In the genomic region with DNA sequence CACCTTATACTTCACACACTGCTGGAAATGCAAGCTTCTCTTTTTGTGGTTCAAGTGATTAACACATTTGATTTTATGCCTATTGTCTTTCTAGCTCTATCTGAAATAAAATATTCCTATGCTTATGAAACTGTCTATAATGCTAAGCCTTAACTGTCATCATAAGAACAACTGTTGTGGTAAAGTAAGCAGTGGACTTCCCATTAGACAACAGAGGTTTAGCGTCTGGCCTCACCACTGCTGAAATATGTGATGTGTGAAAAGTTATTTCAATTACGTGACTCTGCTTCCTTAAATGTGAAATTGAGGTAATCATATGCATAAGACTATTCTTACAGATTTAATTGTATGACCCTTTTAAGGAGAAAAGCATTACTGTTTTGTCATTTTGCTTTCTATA, we compare ENCODE assay signal across 37 cellular contexts.
"Had no signal": no experiment of that assay in that cellular context is flagged by ENCODE, and none has a peak within 500 bp of the region (broad histone marks: within the 10 kb centered on the region; RNA-seq: fewer than 3 reads in every experiment).

No MANE protein-coding gene starts in this region.

- H3K36me3 Mint-ChIP-seq: activated CD4-positive, alpha-beta memory T cell treated with anti-CD3 and anti-CD28 coated beads for 36 hours; activated naive CD4-positive, alpha-beta T cell treated with anti-CD3 and anti-CD28 coated beads, Interleukin-2, amount 50 U/mL, for 72 hours had no signal

- H3K4me1 Mint-ChIP-seq: activated B cell treated with CpG ODN at 0.5 μM for 24 hours; activated CD4-positive, alpha-beta T cell treated with anti-CD3 and anti-CD28 coated beads, Interleukin-2, amount 10 ng/mL, durations not matched to agents 24 days and 14 days; activated naive CD8-positive, alpha-beta T cell treated with anti-CD3 and anti-CD28 coated beads for 36 hours; activated T-helper 17 cell treated with anti-CD3 and anti-CD28 coated beads, Interleukin-2, amount 50 U/mL, for 72 hours had no signal

- FAIRE-seq: astrocyte, TTC549 had no signal

- DNase-seq: activated B cell treated with CpG ODN at 0.5 μM for 24 hours; activated CD4-positive, alpha-beta memory T cell treated with anti-CD3 and anti-CD28 coated beads for 36 hours; activated CD4-positive, alpha-beta T cell treated with anti-CD3 and anti-CD28 coated beads for 4 hours; activated CD4-positive, alpha-beta T cell treated with anti-CD3 and anti-CD28 coated beads, Interleukin-2, amount 10 ng/mL, durations not matched to agents 24 days and 14 days; activated CD4-positive, alpha-beta T cell treated with anti-CD3 and anti-CD28 coated beads, Interleukin-2, amount 50 U/mL, for 1 hour; activated CD4-positive, alpha-beta T cell treated with anti-CD3 and anti-CD28 coated beads, Interleukin-2, amount 50 U/mL, for 4 hours; activated CD4-positive, CD25-positive, alpha-beta regulatory T cell treated with anti-CD3 and anti-CD28 coated beads, Interleukin-2, amount 50 U/mL, for 72 hours; activated CD8-positive, alpha-beta memory T cell treated with anti-CD3 and anti-CD28 coated beads, Interleukin-2, amount 50 U/mL, for 4 hours; activated CD8-positive, alpha-beta T cell treated with anti-CD3 and anti-CD28 coated beads for 36 hours; activated effector memory CD4-positive, alpha-beta T cell treated with anti-CD3 and anti-CD28 coated beads, Interleukin-2, amount 50 U/mL, for 16 hours; activated gamma-delta T cell treated with Interleukin-2 at 50 U/mL for 16 hours; activated naive CD4-positive, alpha-beta T cell; activated naive CD4-positive, alpha-beta T cell treated with anti-CD3 and anti-CD28 coated beads for 36 hours; activated naive CD4-positive, alpha-beta T cell treated with anti-CD3 and anti-CD28 coated beads, Interleukin-2, amount 50 U/mL, for 16 hours; activated naive CD8-positive, alpha-beta T cell treated with anti-CD3 and anti-CD28 coated beads for 36 hours; activated T-cell treated with anti-CD3 and anti-CD28 coated beads for 4 hours; activated T-cell treated with anti-CD3 and anti-CD28 coated beads, Interleukin-2, amount 50 U/mL, for 1 hour; activated T-cell treated with anti-CD3 and anti-CD28 coated beads, Interleukin-2, amount 50 U/mL, for 4 hours; activated T-cell treated with anti-CD3 and anti-CD28 coated beads, Interleukin-2, amount 50 U/mL, for 72 hours; adrenal gland; amniotic stem cell; aorta; body of pancreas; brain microvascular endothelial cell; central memory CD4-positive, alpha-beta T cell; T-helper 1 cell; T-helper 2 cell; T-helper 9 cell had no signal

- H3K4me3 ChIP-seq: adrenal gland, body of pancreas, breast epithelium had no signal

- H3K4me1 ChIP-seq: adrenal gland, body of pancreas, breast epithelium had no signal

- H3K9me3 ChIP-seq: adrenal gland, body of pancreas, breast epithelium had no signal

- H3K36me3 ChIP-seq: adrenal gland, brain microvascular endothelial cell, breast epithelium had no signal

- ATAC-seq: activated CD8-positive, alpha-beta T cell treated with anti-CD3 and anti-CD28 coated beads for 36 hours; activated naive CD4-positive, alpha-beta T cell treated with anti-CD3 and anti-CD28 coated beads, Interleukin-2, amount 50 U/mL, for 72 hours; activated T-cell treated with anti-CD3 and anti-CD28 coated beads, Interleukin-2, amount 50 U/mL, for 4 hours; activated T-cell treated with anti-CD3 and anti-CD28 coated beads, Interleukin-2, amount 50 U/mL, for 72 hours; activated T-helper 17 cell treated with anti-CD3 and anti-CD28 coated beads, Interleukin-2, amount 50 U/mL, for 72 hours; body of pancreas had no signal

- H3K27ac Mint-ChIP-seq: activated B cell treated with CpG ODN at 0.5 μM for 24 hours; activated CD4-positive, alpha-beta memory T cell treated with anti-CD3 and anti-CD28 coated beads for 36 hours; activated CD4-positive, alpha-beta T cell treated with anti-CD3 and anti-CD28 coated beads, Interleukin-2, amount 10 ng/mL, durations not matched to agents 24 days and 14 days; activated CD8-positive, alpha-beta T cell treated with anti-CD3 and anti-CD28 coated beads for 36 hours; activated naive CD4-positive, alpha-beta T cell treated with anti-CD3 and anti-CD28 coated beads for 36 hours; activated naive CD4-positive, alpha-beta T cell treated with anti-CD3 and anti-CD28 coated beads, Interleukin-2, amount 50 U/mL, for 72 hours; activated naive CD8-positive, alpha-beta T cell treated with anti-CD3 and anti-CD28 coated beads for 36 hours; activated T-cell treated with anti-CD3 and anti-CD28 coated beads, Interleukin-2, amount 50 U/mL, for 72 hours; activated T-helper 1 cell treated with anti-CD3 and anti-CD28 coated beads, Interleukin-12 subunit alpha, Interleukin-12 subunit beta, Interleukin-2, Interleukin-4 antibody, amounts not matched to agents 30 ng/mL and 10 ng/mL and 1 ng/mL, durations not matched to agents 14 hours and 24 hours and 36 hours; activated T-helper 17 cell treated with anti-CD3 and anti-CD28 coated beads, Interleukin-2, amount 50 U/mL, for 72 hours; T-helper 1 cell treated with Interleukin-12 subunit alpha and Interleukin-12 subunit beta and Interleukin-4 antibody, amounts not matched to agents 30 μg/mL and 1 μg/mL, for 36 hours; T-helper 2 cell treated with Interferon-gamma antibody and Interleukin-4, amounts not matched to agents 5 μg/mL and 100 μg/mL, for 36 hours had no signal

- H3K4me3 Mint-ChIP-seq: activated B cell treated with CpG ODN at 0.5 μM for 24 hours; activated CD4-positive, alpha-beta memory T cell treated with anti-CD3 and anti-CD28 coated beads for 36 hours; activated CD4-positive, alpha-beta T cell treated with anti-CD3 and anti-CD28 coated beads, Interleukin-2, amount 10 ng/mL, durations not matched to agents 24 days and 14 days; activated CD8-positive, alpha-beta T cell treated with anti-CD3 and anti-CD28 coated beads for 36 hours; activated naive CD4-positive, alpha-beta T cell treated with anti-CD3 and anti-CD28 coated beads for 36 hours; activated naive CD8-positive, alpha-beta T cell treated with anti-CD3 and anti-CD28 coated beads for 36 hours; activated T-cell treated with anti-CD3 and anti-CD28 coated beads, Interleukin-2, amount 50 U/mL, for 4 hours; activated T-cell treated with anti-CD3 and anti-CD28 coated beads, Interleukin-2, amount 50 U/mL, for 72 hours; activated T-helper 1 cell treated with anti-CD3 and anti-CD28 coated beads, Interleukin-12 subunit alpha, Interleukin-12 subunit beta, Interleukin-2, Interleukin-4 antibody, amounts not matched to agents 30 ng/mL and 10 ng/mL and 1 ng/mL, durations not matched to agents 14 hours and 24 hours and 36 hours; activated T-helper 17 cell treated with anti-CD3 and anti-CD28 coated beads, Interleukin-2, amount 50 U/mL, for 72 hours; T-helper 1 cell treated with Interleukin-12 subunit alpha and Interleukin-12 subunit beta and Interleukin-4 antibody, amounts not matched to agents 30 μg/mL and 1 μg/mL, for 36 hours; T-helper 2 cell treated with Interferon-gamma antibody and Interleukin-4, amounts not matched to agents 5 μg/mL and 100 μg/mL, for 36 hours had no signal

- H3K9me3 Mint-ChIP-seq: activated B cell treated with CpG ODN at 0.5 μM for 24 hours; activated CD4-positive, alpha-beta memory T cell treated with anti-CD3 and anti-CD28 coated beads for 36 hours; activated CD4-positive, alpha-beta T cell treated with anti-CD3 and anti-CD28 coated beads, Interleukin-2, amount 10 ng/mL, durations not matched to agents 24 days and 14 days; activated CD8-positive, alpha-beta T cell treated with anti-CD3 and anti-CD28 coated beads for 36 hours; activated naive CD4-positive, alpha-beta T cell treated with anti-CD3 and anti-CD28 coated beads for 36 hours; activated naive CD4-positive, alpha-beta T cell treated with anti-CD3 and anti-CD28 coated beads, Interleukin-2, amount 50 U/mL, for 72 hours; activated naive CD8-positive, alpha-beta T cell treated with anti-CD3 and anti-CD28 coated beads for 36 hours; activated T-cell treated with anti-CD3 and anti-CD28 coated beads, Interleukin-2, amount 50 U/mL, for 4 hours; activated T-cell treated with anti-CD3 and anti-CD28 coated beads, Interleukin-2, amount 50 U/mL, for 72 hours; activated T-helper 1 cell treated with anti-CD3 and anti-CD28 coated beads, Interleukin-12 subunit alpha, Interleukin-12 subunit beta, Interleukin-2, Interleukin-4 antibody, amounts not matched to agents 30 ng/mL and 10 ng/mL and 1 ng/mL, durations not matched to agents 14 hours and 24 hours and 36 hours; activated T-helper 17 cell treated with anti-CD3 and anti-CD28 coated beads, Interleukin-2, amount 50 U/mL, for 72 hours; T-helper 1 cell treated with Interleukin-12 subunit alpha and Interleukin-12 subunit beta and Interleukin-4 antibody, amounts not matched to agents 30 μg/mL and 1 μg/mL, for 36 hours; T-helper 2 cell treated with Interferon-gamma antibody and Interleukin-4, amounts not matched to agents 5 μg/mL and 100 μg/mL, for 36 hours had no signal

- H3K27me3 Mint-ChIP-seq: activated B cell treated with CpG ODN at 0.5 μM for 24 hours; activated CD4-positive, alpha-beta memory T cell treated with anti-CD3 and anti-CD28 coated beads for 36 hours; activated CD4-positive, alpha-beta T cell treated with anti-CD3 and anti-CD28 coated beads, Interleukin-2, amount 10 ng/mL, durations not matched to agents 24 days and 14 days; activated CD8-positive, alpha-beta T cell treated with anti-CD3 and anti-CD28 coated beads for 36 hours; activated naive CD8-positive, alpha-beta T cell treated with anti-CD3 and anti-CD28 coated beads for 36 hours; activated T-helper 17 cell treated with anti-CD3 and anti-CD28 coated beads, Interleukin-2, amount 50 U/mL, for 72 hours had no signal

- H3K27ac ChIP-seq: adrenal gland, body of pancreas, brain microvascular endothelial cell, breast epithelium, VCaP had no signal

- H3K27me3 ChIP-seq: adrenal gland, body of pancreas, brain microvascular endothelial cell, breast epithelium had no signal
